ENCODE assay signal across 2 cellular contexts in genomic region chr17:5131799-5132502, GRCh38. TPM values are rescaled to one million over a fixed set of nuclear protein-coding genes. Genes with fewer than 3 reads are reported as not detected.
"Had no signal": no experiment of that assay in that cellular context is flagged by ENCODE, and none has a peak within 500 bp of the region (broad histone marks: within the 10 kb centered on the region; RNA-seq: fewer than 3 reads in every experiment).

No MANE protein-coding gene starts in this region.

RNA-seq across cellular contexts. Expression of gene USP6, which starts 16.1 kb away (rescaled TPM):
- total RNA-seq: SJCRH30 had no signal
- polyA plus RNA-seq: HepG2 had no signal

RNA-seq across cellular contexts. Expression of gene ZFP3, which starts 53.7 kb away (rescaled TPM):
- total RNA-seq: HepG2 had no signal
- polyA plus RNA-seq: HepG2 had no signal
